ENCODE assay signal across 8 cellular contexts in the genomic region with DNA sequence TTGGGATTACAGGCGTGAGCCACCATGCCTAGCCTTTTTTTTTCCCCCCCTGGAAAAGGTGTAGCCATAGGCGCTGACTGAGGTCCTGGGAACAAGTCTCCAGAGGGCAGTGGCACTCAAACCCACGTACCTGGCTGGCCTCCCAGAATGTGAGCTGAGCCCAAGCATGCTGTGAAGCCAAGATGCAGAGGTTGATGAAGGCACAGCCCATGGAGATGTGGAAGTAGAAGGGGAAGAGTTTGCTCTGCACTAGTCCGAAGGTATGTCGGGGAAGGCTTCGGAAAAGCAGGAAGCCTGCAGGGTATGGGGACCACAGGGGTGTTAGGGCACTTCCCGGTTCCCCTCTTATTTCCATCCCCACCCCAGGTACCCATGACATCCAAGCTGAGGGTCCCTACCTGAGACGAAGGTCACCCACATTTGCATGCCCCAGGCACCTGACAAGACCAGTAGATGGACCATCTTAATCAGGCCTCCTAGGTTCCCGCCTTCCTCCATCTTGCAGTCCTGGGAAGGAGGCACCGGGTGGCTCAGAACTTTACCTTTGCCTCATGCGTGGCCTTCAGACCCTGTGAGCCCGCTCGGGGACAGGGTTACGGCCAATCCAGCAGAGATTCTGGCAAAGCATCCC. TPM values are rescaled to one million over a fixed set of nuclear protein-coding genes. Genes with fewer than 3 reads are reported as not detected.
A peak's percentile ranks its signal among the peaks of the same experiment; 100 is the strongest.
DNase-seq lines count a peak whose midpoint lies in the region; ATAC-seq, FAIRE-seq and TF ChIP-seq lines count a peak whose summit lies in the region.

No MANE protein-coding gene starts in this region.

- RAD21 ChIA-PET in GM12878 (lab: Charles Lee; ENCODE audit: unreplicated experiment): interaction anchor here (0.9 to 2.2 kb wide), 3 partner anchors 22 to 32 kb away, joined by 3 to 20 read pairs (median 11); partner anchors contain the start of gene SWSAP1

- SMC1A ChIA-PET in GM12878 (lab: Charles Lee; ENCODE audit: uncharacterized antibody, unreplicated experiment): interaction anchor here (1.5 to 2.9 kb wide), 3 partner anchors 30 to 138 kb away, joined by 4 to 28 read pairs (median 5); partner anchors contain the start of gene SWSAP1

- 0 out of 3 replicates have a peak, but pooled peaks have one; percentile 2 for ATAC-seq in GM12878
- ATAC-seq in GM18868 (IDR thresholded peaks at IDR 0.05; ENCODE audit: unreplicated experiment): no peak
- ATAC-seq in HG03342 (IDR thresholded peaks at IDR 0.05; ENCODE audit: unreplicated experiment): no peak

- H3K27me3 ChIP-seq in AG04450 (ENCODE audit: control insufficient read depth, insufficient read depth, low read length): no peaks in the 10 kb centered on the region
- no peaks in the 10 kb centered on the region for H3K27me3 ChIP-seq in HL-60 (ENCODE audit: insufficient read depth, poor library complexity, severe bottlenecking)
- no peaks in the 10 kb centered on the region for H3K27me3 ChIP-seq in GM12878 (replicated peaks in 1 of 2; ENCODE audit: control insufficient read depth in 2 of 2, insufficient read depth in 2 of 2, low read length in 1 of 2)
- H3K27me3 ChIP-seq in mucosa of rectum (ENCODE audit: control insufficient read depth in 2 of 2, insufficient read depth in 2 of 2, low read length in 2 of 2): no peaks in the 10 kb centered on the region

- peak overlapping the region; percentile 92 for H3K4me2 ChIP-seq in GM12878 (ENCODE audit: control insufficient read depth, insufficient read depth)

- H4K20me1 ChIP-seq in GM12878 (ENCODE audit: control insufficient read depth, insufficient read depth): no peaks in the 10 kb centered on the region

- peak overlapping the region; percentile 39 for H3K27ac ChIP-seq in AG04450 (ENCODE audit: low read depth, low read length)
- peak overlapping the region; percentile 68 for H3K27ac ChIP-seq in HL-60 (replicated peaks)
- peak overlapping the region; percentile 85 for H3K27ac ChIP-seq in GM12878 (ENCODE audit: control insufficient read depth, insufficient read depth)
- no peak overlapping the region for H3K27ac ChIP-seq in mucosa of rectum (ENCODE audit: low read depth in 2 of 2, low read length in 2 of 2)

- intact Hi-C loops in GM12878 (cut with micrococcal nuclease; ENCODE audit: unreplicated experiment): no loop called here

- 59% methylated on average over 14 of the region's 14 CpGs for WGBS in GM12878 (ENCODE audit: insufficient coverage, insufficient replicate concordance, low lambda C conversion rate, missing lambda C conversion rate)

- in situ Hi-C loops in GM12878 (cut with MboI): no loop called here

- no peak for FAIRE-seq in GM12878 (lab: Jason Lieb, UNC)

- peaks cover 14% of the 10 kb centered on the region for H3K9me3 ChIP-seq in AG04450 (ENCODE audit: control insufficient read depth, insufficient read depth, low read length)
- H3K9me3 ChIP-seq in GM12878 (replicated peaks; ENCODE audit: control insufficient read depth, insufficient read depth, low read length): peaks cover 5% of the 10 kb centered on the region; the same call in 2 of the 3 replicates
- H3K9me3 ChIP-seq in mucosa of rectum (ENCODE audit: control insufficient read depth in 2 of 2, low read length in 2 of 2): no peaks in the 10 kb centered on the region

- no peak for TF ChIP-seq POLR2A in GM12878 (IDR thresholded peaks at IDR 0.05; ENCODE audit: low read depth, low read length)

- POLR2A ChIA-PET in AG04450 (lab: Yijun Ruan, JAX) (interaction anchor here (1.0 kb wide), 1 partner anchor 21 kb away, joined by 11 read pairs; no protein-coding TSS in a partner anchor), GM12878 (lab: Charles Lee) (interaction anchor here (1.2 to 3.4 kb wide), 5 partner anchors 14 to 36 kb away, joined by 4 to 48 read pairs (median 14); partner anchors contain the start of gene SWSAP1)

- H3K4me1 ChIP-seq in GM12878 (ENCODE audit: control insufficient read depth, insufficient read depth, low read length) (peaks cover 11% of the 10 kb centered on the region), mucosa of rectum (ENCODE audit: control insufficient read depth in 2 of 2, insufficient read depth in 2 of 2, low read length in 2 of 2) (peaks cover 16 to 25% of the 10 kb centered on the region in 2 donors)

- H3K36me3 ChIP-seq in GM12878 (ENCODE audit: control insufficient read depth in 2 of 2, insufficient read depth in 2 of 2, low read length in 1 of 2) (no peaks in the 10 kb centered on the region; a peak in 1 of 4 replicates), mucosa of rectum (ENCODE audit: control insufficient read depth in 2 of 2, insufficient read depth in 2 of 2, low read length in 2 of 2) (no peaks in the 10 kb centered on the region)

- CTCF ChIA-PET in AG04450 (lab: Charles Lee): no interaction called here
- CTCF ChIA-PET in GM12878 (lab: Yijun Ruan, JAX): interaction anchor here (0.9 to 2.3 kb wide), 6 partner anchors 21 to 67 kb away, joined by 3 to 12 read pairs (median 6); no protein-coding TSS in a partner anchor

- TF ChIP-seq CTCF in AG04450 (IDR thresholded peaks at IDR 0.05; ENCODE audit: low read depth, low read length): no peak
- no peak for TF ChIP-seq CTCF in HL-60 (IDR thresholded peaks at IDR 0.05; ENCODE audit: insufficient read depth, low read length)
- TF ChIP-seq CTCF in GM12878 (IDR thresholded peaks at IDR 0.05 in 2 of 3, conservative IDR thresholded peaks at IDR 0.05 in 1 of 3; ENCODE audit: control insufficient read depth in 2 of 3, extremely low read depth in 1 of 3, insufficient read depth in 1 of 3, low read depth in 3 of 3, low read length in 3 of 3): no peak

- no TSS peak for BruUV-seq in GM12878 (replicated peaks; lab: Mats Ljungman, UMichigan)

- H3K4me3 ChIP-seq in AG04450 (ENCODE audit: low read depth, low read length) (peak overlapping the region; percentile 90), HL-60 (replicated peaks; ENCODE audit: insufficient read depth, low read length) (peak overlapping the region; percentile 80), GM12878 (peak overlapping the region; percentile 95), mucosa of rectum (ENCODE audit: low read length in 2 of 2) (peak overlapping the region; percentile 94 to 96)

- H3K9ac ChIP-seq in GM12878 (ENCODE audit: control insufficient read depth, insufficient read depth, low read length) (peak overlapping the region; percentile 79), mucosa of rectum (ENCODE audit: low read depth in 1 of 2, low read length in 2 of 2) (peak overlapping the region; percentile 5 to 90)

- no peak for TF ChIP-seq RAD21 in GM12878 (IDR thresholded peaks at IDR 0.05; ENCODE audit: insufficient read depth, low read depth, low read length)

- DNase-seq in AG04450 (ENCODE audit: low read depth, low spot score): no peak
- DNase-seq in HL-60 (ENCODE audit: low read depth in 1 of 2, low spot score in 1 of 2): no peak
- no peak for DNase-seq in GM12878 (ENCODE audit: low read depth, low spot score)
- DNase-seq in stimulated activated CD4-positive, alpha-beta T cell treated with anti-CD3 and anti-CD28 coated beads, Interleukin-4, amount 100 ng/mL, for 1 hour: no peak
- DNase-seq in NCI-H2171 treated with DMSO at 0.1 percent for 48 hours (lab: John Stamatoyannopoulos, UW): no peak

- H3K79me2 ChIP-seq in GM12878 (ENCODE audit: control insufficient read depth, insufficient read depth, low read length): peaks cover 10% of the 10 kb centered on the region

- no peak overlapping the region for H2AFZ ChIP-seq in GM12878 (ENCODE audit: control insufficient read depth, low read depth, low read length)

- no peak for TF ChIP-seq EP300 in GM12878 (IDR thresholded peaks at IDR 0.05; ENCODE audit: borderline replicate concordance in 1 of 2, control insufficient read depth in 1 of 2, low read depth in 2 of 2, low read length in 2 of 2)

RNA-seq across cellular contexts. Expression of gene TMEM205, which starts 0.8 kb away (rescaled TPM):
- polyA plus RNA-seq in AG04450 (2011; rRNA removed) (71.9 and 90.6 TPM in 2 replicates), GM12878 (2011; rRNA removed) (48.2 and 86.1 TPM in 2 replicates), GM12878 (2014; fragmentation: Illumina TruSeq; extraction: Trizol) (36.3 and 90.5 TPM in 2 replicates), GM12878 (2014; fragmentation: Nextera tagmentation; extraction: Ambion mirVana) (10 to 100 TPM; 27.8 to 39.4 TPM), GM12878 (2014; rRNA removed) (118 and 120 TPM in 2 replicates), GM12878 (2016; fragmentation: Nextera tagmentation; extraction: Ambion mirVana) (100 to 1,000 TPM; 133 to 144 TPM)
- 49.4 and 55.9 TPM in 2 replicates for polyA minus RNA-seq in AG04450 (2011; rRNA and poly(A)+ RNA removed)
- 48.5 and 52.3 TPM in 2 replicates for total RNA-seq in GM12878 (2013; cell fraction: nucleolus; rRNA removed)
- total RNA-seq in GM12878 (2014; rRNA removed) (109 and 113 TPM in 2 replicates), GM12878 (2014; rRNA removed; fragmentation: Illumina TruSeq; extraction: Trizol) (46.8 and 54.5 TPM in 2 replicates), GM12878 (2021) (67.5 and 75.2 TPM in 2 replicates)
- polyA plus RNA-seq in GM12878 (2011; ENCODE audit: low read depth): 68.0 TPM
- 255 and 312 TPM in 2 replicates for polyA plus RNA-seq in GM12878 (2011; cell fraction: cytosol; rRNA removed)
- 112 and 121 TPM in 2 replicates for polyA plus RNA-seq in GM12878 (2011; cell fraction: nucleus; rRNA removed)
- 61.9 and 69.9 TPM in 2 replicates for polyA plus RNA-seq in GM12878 (2012)
- 66.4 and 93.5 TPM in 2 replicates for polyA minus RNA-seq in GM12878 (2011; rRNA and poly(A)+ RNA removed)
- polyA minus RNA-seq in GM12878 (2011; cell fraction: cytosol; rRNA and poly(A)+ RNA removed): 20.4 and 29.1 TPM in 2 replicates
- polyA minus RNA-seq in GM12878 (2011; cell fraction: nucleus; rRNA and poly(A)+ RNA removed): 10.4 and 15.1 TPM in 2 replicates

RNA-seq across cellular contexts. Expression of gene CCDC159, which starts 1.1 kb away (rescaled TPM):
- polyA plus RNA-seq in AG04450 (2011; rRNA removed): 12.1 and 14.6 TPM in 2 replicates
- 7.5 and 14.5 TPM in 2 replicates for polyA minus RNA-seq in AG04450 (2011; rRNA and poly(A)+ RNA removed)
- total RNA-seq in GM12878 (2013; cell fraction: nucleolus; rRNA removed): 22.3 and 22.4 TPM in 2 replicates
- 6.9 and 7.5 TPM in 2 replicates for total RNA-seq in GM12878 (2014; rRNA removed)
- 8.0 and 9.3 TPM in 2 replicates for total RNA-seq in GM12878 (2014; rRNA removed; fragmentation: Illumina TruSeq; extraction: Trizol)
- total RNA-seq in GM12878 (2021): 9.1 and 10.4 TPM in 2 replicates
- 19.2 TPM for polyA plus RNA-seq in GM12878 (2011; ENCODE audit: low read depth)
- polyA plus RNA-seq in GM12878 (2011; rRNA removed): 6.6 and 12.9 TPM in 2 replicates
- polyA plus RNA-seq in GM12878 (2011; cell fraction: cytosol; rRNA removed): 12.2 and 12.3 TPM in 2 replicates
- 33.7 and 41.1 TPM in 2 replicates for polyA plus RNA-seq in GM12878 (2011; cell fraction: nucleus; rRNA removed)
- polyA plus RNA-seq in GM12878 (2012): 27.5 and 36.1 TPM in 2 replicates
- 6.6 and 12.2 TPM in 2 replicates for polyA plus RNA-seq in GM12878 (2014; fragmentation: Illumina TruSeq; extraction: Trizol)
- polyA plus RNA-seq in GM12878 (2014; fragmentation: Nextera tagmentation; extraction: Ambion mirVana): 1 to 10 TPM in 1 of 2 experiments, under 1 TPM in 1; 0.61 to 3.9 TPM
- 14.7 and 17.9 TPM in 2 replicates for polyA plus RNA-seq in GM12878 (2014; rRNA removed)
- 10 to 100 TPM in 1 of 2 experiments, 1 to 10 TPM in 1; 9.8 to 13.0 TPM for polyA plus RNA-seq in GM12878 (2016; fragmentation: Nextera tagmentation; extraction: Ambion mirVana)
- polyA minus RNA-seq in GM12878 (2011; rRNA and poly(A)+ RNA removed): 4.5 and 11.5 TPM in 2 replicates
- 2.8 TPM in 1 of 2 replicates, not detected in the other for polyA minus RNA-seq in GM12878 (2011; cell fraction: cytosol; rRNA and poly(A)+ RNA removed)
- 6.3 and 7.8 TPM in 2 replicates for polyA minus RNA-seq in GM12878 (2011; cell fraction: nucleus; rRNA and poly(A)+ RNA removed)

RNA-seq across cellular contexts. Expression of gene RAB3D, which starts 5.8 kb away (rescaled TPM):
- polyA plus RNA-seq in AG04450 (2011; rRNA removed) (15.6 and 17.0 TPM in 2 replicates), GM12878 (2011; rRNA removed) (5.7 and 13.0 TPM in 2 replicates), GM12878 (2014; fragmentation: Illumina TruSeq; extraction: Trizol) (4.8 and 5.1 TPM in 2 replicates), GM12878 (2014; fragmentation: Nextera tagmentation; extraction: Ambion mirVana) (1 to 10 TPM; 1.1 to 4.1 TPM), GM12878 (2014; rRNA removed) (9.1 and 13.6 TPM in 2 replicates), GM12878 (2016; fragmentation: Nextera tagmentation; extraction: Ambion mirVana) (1 to 10 TPM; 3.9 to 5.6 TPM)
- polyA minus RNA-seq in AG04450 (2011; rRNA and poly(A)+ RNA removed): 50.1 and 73.3 TPM in 2 replicates
- 5.8 and 5.9 TPM in 2 replicates for total RNA-seq in GM12878 (2013; cell fraction: nucleolus; rRNA removed)
- total RNA-seq in GM12878 (2014; rRNA removed) (7.0 and 7.8 TPM in 2 replicates), GM12878 (2014; rRNA removed; fragmentation: Illumina TruSeq; extraction: Trizol) (6.6 and 6.8 TPM in 2 replicates), GM12878 (2021) (15.7 and 18.5 TPM in 2 replicates)
- 2.5 TPM for polyA plus RNA-seq in GM12878 (2011; ENCODE audit: low read depth)
- polyA plus RNA-seq in GM12878 (2011; cell fraction: cytosol; rRNA removed): 11.1 and 12.6 TPM in 2 replicates
- 5.6 and 7.1 TPM in 2 replicates for polyA plus RNA-seq in GM12878 (2011; cell fraction: nucleus; rRNA removed)
- 4.2 and 4.4 TPM in 2 replicates for polyA plus RNA-seq in GM12878 (2012)
- polyA minus RNA-seq in GM12878 (2011; rRNA and poly(A)+ RNA removed): 38.1 and 52.4 TPM in 2 replicates
- polyA minus RNA-seq in GM12878 (2011; cell fraction: cytosol; rRNA and poly(A)+ RNA removed): 6.3 and 7.7 TPM in 2 replicates
- 2.5 and 3.3 TPM in 2 replicates for polyA minus RNA-seq in GM12878 (2011; cell fraction: nucleus; rRNA and poly(A)+ RNA removed)

RNA-seq across cellular contexts. Expression of gene PLPPR2, which starts 10.0 kb away (rescaled TPM):
- polyA plus RNA-seq in AG04450 (2011; rRNA removed) (13.8 and 18.5 TPM in 2 replicates), GM12878 (2011; rRNA removed) (0.22 and 0.27 TPM in 2 replicates), GM12878 (2014; fragmentation: Illumina TruSeq; extraction: Trizol) (0.43 and 0.56 TPM in 2 replicates), GM12878 (2014; fragmentation: Nextera tagmentation; extraction: Ambion mirVana) (under 1 TPM; 0.09 to 0.21 TPM), GM12878 (2014; rRNA removed) (1.8 and 2.8 TPM in 2 replicates), GM12878 (2016; fragmentation: Nextera tagmentation; extraction: Ambion mirVana) (1 to 10 TPM; 1.5 to 2.1 TPM)
- polyA minus RNA-seq in AG04450 (2011; rRNA and poly(A)+ RNA removed): 11.5 and 21.1 TPM in 2 replicates
- 2.3 and 4.2 TPM in 2 replicates for total RNA-seq in GM12878 (2013; cell fraction: nucleolus; rRNA removed)
- total RNA-seq in GM12878 (2014; rRNA removed) (0.76 and 0.85 TPM in 2 replicates), GM12878 (2014; rRNA removed; fragmentation: Illumina TruSeq; extraction: Trizol) (0.23 and 0.31 TPM in 2 replicates), GM12878 (2021) (1.7 and 2.5 TPM in 2 replicates)
- 1.2 TPM for polyA plus RNA-seq in GM12878 (2011; ENCODE audit: low read depth)
- 0.46 and 0.69 TPM in 2 replicates for polyA plus RNA-seq in GM12878 (2011; cell fraction: cytosol; rRNA removed)
- polyA plus RNA-seq in GM12878 (2011; cell fraction: nucleus; rRNA removed): 7.7 and 8.9 TPM in 2 replicates
- 3.9 and 5.1 TPM in 2 replicates for polyA plus RNA-seq in GM12878 (2012)
- polyA minus RNA-seq in GM12878 (2011; rRNA and poly(A)+ RNA removed): 0.51 TPM in 1 of 2 replicates, not detected in the other
- 1.1 and 2.7 TPM in 2 replicates for polyA minus RNA-seq in GM12878 (2011; cell fraction: cytosol; rRNA and poly(A)+ RNA removed)
- polyA minus RNA-seq in GM12878 (2011; cell fraction: nucleus; rRNA and poly(A)+ RNA removed): 0.85 and 2.9 TPM in 2 replicates

RNA-seq across cellular contexts. Expression of gene SWSAP1, which starts 29.2 kb away (rescaled TPM):
- 0.88 and 0.89 TPM in 2 replicates for polyA plus RNA-seq in AG04450 (2011; rRNA removed)
- polyA minus RNA-seq in AG04450 (2011; rRNA and poly(A)+ RNA removed): 0.30 and 0.51 TPM in 2 replicates
- total RNA-seq in GM12878 (2013; cell fraction: nucleolus; rRNA removed): 4.9 and 5.2 TPM in 2 replicates
- total RNA-seq in GM12878 (2014; rRNA removed): 2.8 and 3.1 TPM in 2 replicates
- 1.5 and 2.1 TPM in 2 replicates for total RNA-seq in GM12878 (2014; rRNA removed; fragmentation: Illumina TruSeq; extraction: Trizol)
- total RNA-seq in GM12878 (2021): 2.6 and 3.0 TPM in 2 replicates
- polyA plus RNA-seq in GM12878 (2011; ENCODE audit: low read depth): 0.60 TPM
- 1.2 and 2.3 TPM in 2 replicates for polyA plus RNA-seq in GM12878 (2011; rRNA removed)
- polyA plus RNA-seq in GM12878 (2011; cell fraction: cytosol; rRNA removed): 2.6 and 3.6 TPM in 2 replicates
- 3.8 and 3.9 TPM in 2 replicates for polyA plus RNA-seq in GM12878 (2011; cell fraction: nucleus; rRNA removed)
- polyA plus RNA-seq in GM12878 (2012): 1.5 and 2.2 TPM in 2 replicates
- 0.35 and 1.6 TPM in 2 replicates for polyA plus RNA-seq in GM12878 (2014; fragmentation: Illumina TruSeq; extraction: Trizol)
- 1 to 10 TPM in 1 of 2 experiments, under 1 TPM in 1; 0.18 to 1.0 TPM for polyA plus RNA-seq in GM12878 (2014; fragmentation: Nextera tagmentation; extraction: Ambion mirVana)
- polyA plus RNA-seq in GM12878 (2014; rRNA removed): 3.7 and 4.7 TPM in 2 replicates
- polyA plus RNA-seq in GM12878 (2016; fragmentation: Nextera tagmentation; extraction: Ambion mirVana): 1 to 10 TPM; 5.3 to 6.5 TPM
- polyA minus RNA-seq in GM12878 (2011; rRNA and poly(A)+ RNA removed): 2.2 and 4.5 TPM in 2 replicates
- 1.3 and 1.5 TPM in 2 replicates for polyA minus RNA-seq in GM12878 (2011; cell fraction: cytosol; rRNA and poly(A)+ RNA removed)
- polyA minus RNA-seq in GM12878 (2011; cell fraction: nucleus; rRNA and poly(A)+ RNA removed): 2.9 and 5.1 TPM in 2 replicates

Comparison
In these comparisons a context has a peak if more than half of its experiments do, and no peak if none do; other contexts are left out.
1. H3K27ac ChIP-seq: peak in AG04450 (single experiment), HL-60 (single experiment) and GM12878 (single experiment); none in mucosa of rectum (0 of 2).
2. Peak in every context shown above with its lines, with median percentiles within 50 percentile points of each other: H3K4me3 ChIP-seq.